Comparison of ENCODE assay signal across 20 cellular contexts in the genomic region with DNA sequence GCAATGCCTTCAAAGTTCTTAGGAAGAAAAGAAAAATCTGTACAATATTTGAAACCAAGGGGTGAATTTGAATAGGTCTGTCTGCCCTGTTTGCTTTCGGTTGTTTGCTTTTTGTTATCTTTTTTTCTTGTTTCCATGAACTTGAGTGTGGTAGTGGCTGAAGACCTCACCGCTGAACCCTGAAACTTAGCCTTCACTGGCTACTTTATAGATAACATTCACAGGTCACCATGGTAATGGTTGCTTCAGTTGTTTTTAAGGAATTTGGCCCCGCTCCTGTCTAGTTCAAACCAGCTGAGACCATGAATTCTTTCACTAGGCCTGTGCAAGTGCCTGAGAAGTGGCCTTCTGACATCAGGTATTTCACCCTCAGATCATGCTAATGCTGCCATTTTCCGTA.
DNase-seq lines count a peak whose midpoint lies in the region; ATAC-seq, FAIRE-seq and TF ChIP-seq lines count a peak whose summit lies in the region.
"Had no signal": no experiment of that assay in that cellular context is flagged by ENCODE, and none has a peak within 500 bp of the region (broad histone marks: within the 10 kb centered on the region; RNA-seq: fewer than 3 reads in every experiment).

No MANE protein-coding gene starts in this region.

- peaks cover 40% of the 10 kb centered on the region for H3K4me1 ChIP-seq in HepG2 (ENCODE audit: insufficient read depth, low read length)
- no peaks in the 10 kb centered on the region for H3K4me1 ChIP-seq in right lobe of liver
- H3K4me1 ChIP-seq in hepatocyte (ENCODE audit: insufficient read depth), result peaks cover 4% of the 10 kb centered on the region
- no peaks in the 10 kb centered on the region for H3K4me1 ChIP-seq in testis
- H3K4me1 ChIP-seq: BLaER1, Caco-2, HAP-1 had no signal

- intact Hi-C loops in HepG2 (cut with micrococcal nuclease; ENCODE audit: unreplicated experiment) (loop anchor here (1.0 kb wide), 1 partner anchor 161 kb away; no protein-coding TSS in a partner anchor), right lobe of liver (cut with DNase I) (no loop called here), testis (cut with DNase I; ENCODE audit: low total_unique reads) (no loop called here)

- CTCF ChIA-PET in HepG2 (lab: Yijun Ruan, JAX; ENCODE audit: low intra/inter-chr PET ratio, low total read pairs), result no interaction called here

- H3K27ac ChIP-seq in HepG2 (ENCODE audit: extremely low read length, insufficient read depth, low read length), result peak overlapping the region; percentile 80
- no peak overlapping the region for H3K27ac ChIP-seq in right lobe of liver
- peak overlapping the region; percentile 45 for H3K27ac ChIP-seq in hepatocyte
- H3K27ac ChIP-seq in testis, result no peak overlapping the region
- H3K27ac ChIP-seq: 22Rv1, BLaER1, C4-2B had no signal

- TF ChIP-seq CTCF in HepG2 (CRISPR knock-in tag; IDR thresholded peaks at IDR 0.05), result no peak
- TF ChIP-seq CTCF in right lobe of liver (IDR thresholded peaks at IDR 0.05), result no peak
- no peak for TF ChIP-seq CTCF in hepatocyte (IDR thresholded peaks at IDR 0.05; ENCODE audit: poor library complexity)
- TF ChIP-seq CTCF in testis (IDR thresholded peaks at IDR 0.05), result no peak

- no peaks in the 10 kb centered on the region for H3K9me2 ChIP-seq in hepatocyte (replicated peaks; ENCODE audit: insufficient read depth)

- BruUV-seq in HepG2 (replicated peaks; lab: Mats Ljungman, UMichigan), result no TSS peak

- H3K4me2 ChIP-seq in HepG2 (ENCODE audit: low read depth, low read length) (peak overlapping the region; percentile 45), hepatocyte (no peak overlapping the region)
- H3K4me2 ChIP-seq: BLaER1, GM23338 had no signal

- no peak for TF ChIP-seq RAD21 in HepG2 (CRISPR knock-in tag; IDR thresholded peaks at IDR 0.05)

- H3K79me2 ChIP-seq in HepG2 (ENCODE audit: insufficient read depth, low read length) (no peaks in the 10 kb centered on the region), hepatocyte (no peaks in the 10 kb centered on the region)

- H3K4me3 ChIP-seq in HepG2 (replicated peaks in 1 of 3; ENCODE audit: insufficient read depth in 1 of 3, low read depth in 2 of 3, low read length in 3 of 3) (peak overlapping the region in 1 of 3 experiments; percentile 19; a peak in 1 of 6 replicates), right lobe of liver (no peak overlapping the region), hepatocyte (no peak overlapping the region), testis (no peak overlapping the region)
- H3K4me3 ChIP-seq: BLaER1, GM23338, HAP-1 had no signal

- H4K20me1 ChIP-seq in HepG2 (ENCODE audit: insufficient read depth, low read length), result no peaks in the 10 kb centered on the region
- H4K20me1 ChIP-seq in hepatocyte (ENCODE audit: insufficient read depth, poor library complexity, severe bottlenecking), result no peaks in the 10 kb centered on the region
- H4K20me1 ChIP-seq: BLaER1 had no signal

- TF ChIP-seq POLR2A in HepG2 (IDR thresholded peaks at IDR 0.05; ENCODE audit: insufficient read depth in 1 of 2, low read depth in 2 of 2, low read length in 2 of 2) (no peak), right lobe of liver (IDR thresholded peaks at IDR 0.05) (no peak), testis (IDR thresholded peaks at IDR 0.05) (no peak)

- no peaks in the 10 kb centered on the region for H3K36me3 ChIP-seq in HepG2 (replicated peaks in 1 of 2; ENCODE audit: control insufficient read depth in 1 of 2, insufficient read depth in 2 of 2, low read length in 2 of 2)
- no peaks in the 10 kb centered on the region for H3K36me3 ChIP-seq in right lobe of liver
- no peaks in the 10 kb centered on the region for H3K36me3 ChIP-seq in hepatocyte (replicated peaks; ENCODE audit: insufficient read depth, low read depth)
- H3K36me3 ChIP-seq in testis (ENCODE audit: low read depth, missing control alignments), result no peaks in the 10 kb centered on the region
- H3K36me3 ChIP-seq: BLaER1, HAP-1 had no signal

- ATAC-seq in HepG2, result peak; percentile 99
- ATAC-seq in right lobe of liver, result no peak
- ATAC-seq in activated CD4-positive, CD25-positive, alpha-beta regulatory T cell treated with anti-CD3 and anti-CD28 coated beads, Interleukin-2, amount 50 U/mL, for 24 hours, result no peak
- ATAC-seq: CD8-positive, alpha-beta T cell; GM23338 had no signal

- DNase-seq in HepG2 (ENCODE audit: low spot score), result peak; percentile 96
- DNase-seq in right lobe of liver, result no peak
- no peak for DNase-seq in hepatocyte (ENCODE audit: low spot score)
- peak; percentile 20 for DNase-seq in testis
- DNase-seq in hippocampal formation (lab: John Stamatoyannopoulos, UW), result no peak
- DNase-seq: Caco-2; CD4-positive, CD25-positive, alpha-beta regulatory T cell; CD8-positive, alpha-beta T cell; DMS153; DND-41; HFFc6 had no signal

- POLR2A ChIA-PET in HepG2 (lab: Yijun Ruan, JAX), result no interaction called here

- H3K27me3 ChIP-seq in HepG2 (ENCODE audit: control insufficient read depth in 1 of 2, insufficient read depth in 2 of 2, low read length in 2 of 2) (no peaks in the 10 kb centered on the region), right lobe of liver (no peaks in the 10 kb centered on the region), hepatocyte (no peaks in the 10 kb centered on the region), testis (no peaks in the 10 kb centered on the region)
- H3K27me3 ChIP-seq: BLaER1 had no signal

- H3K9me3 ChIP-seq in HepG2 (ENCODE audit: low read length) (no peaks in the 10 kb centered on the region), right lobe of liver (no peaks in the 10 kb centered on the region), hepatocyte (ENCODE audit: low read depth) (no peaks in the 10 kb centered on the region), testis (no peaks in the 10 kb centered on the region)
- H3K9me3 ChIP-seq: HAP-1 had no signal

- peak in 1 of 2 experiments; percentile 79; a peak in 3 of 4 replicates for TF ChIP-seq EP300 in HepG2 (IDR thresholded peaks at IDR 0.05; ENCODE audit: low read depth in 2 of 2, low read length in 2 of 2)
- TF ChIP-seq EP300 in HepG2 (CRISPR knock-in tag; IDR thresholded peaks at IDR 0.05; ENCODE audit: borderline replicate concordance), result peak; percentile 50; the same call in 1 of the 2 replicates

- 0 out of 2 replicates have a peak overlapping the region, but pooled peaks have one; percentile 12 for H3K9ac ChIP-seq in HepG2 (ENCODE audit: insufficient read depth, low read depth, low read length)
- H3K9ac ChIP-seq: BLaER1 had no signal

- WGBS in HepG2 (ENCODE audit: low lambda C conversion rate), result 11% methylated on average over 4 of the region's 4 CpGs
- WGBS in right lobe of liver (ENCODE audit: insufficient coverage, low coverage, low lambda C conversion rate, missing lambda C conversion rate), result 52% methylated on average over 4 of the region's 4 CpGs
- 80% methylated on average over 4 of the region's 4 CpGs for WGBS in hepatocyte (ENCODE audit: low lambda C conversion rate, missing lambda C conversion rate)
- 55 to 70% methylated on average over 4 of the region's 4 CpGs for WGBS in testis, 2 donors

- FAIRE-seq in HepG2 (lab: Jason Lieb, UNC), result peak; percentile 97
- FAIRE-seq: G401.6, GM12892, GM19239 had no signal

- H2AFZ ChIP-seq in HepG2 (ENCODE audit: low read length) (no peak overlapping the region), hepatocyte (no peak overlapping the region)
- H2AFZ ChIP-seq: GM23338 had no signal

- in situ Hi-C loops in HepG2 (cut with HindIII; ENCODE audit: extremely low pct_ligation_motif_present, low pct_unique_long_range_greater_than_20kb), result no loop called here

TF ChIP-seq in HepG2, 621 proteins besides CTCF, POLR2A, EP300 and RAD21 (continues in another document):
- TF ChIP-seq HNRNPK (IDR thresholded peaks at IDR 0.05; ENCODE audit: low read depth, low read length, poor library complexity, severe bottlenecking), result no peak
- TF ChIP-seq GATAD2A (CRISPR knock-in tag; IDR thresholded peaks at IDR 0.05), result peak; percentile 78
- 0 out of 2 replicates have a peak, but pooled peaks have one; percentile 40 for TF ChIP-seq MXD4 (CRISPR knock-in tag; IDR thresholded peaks at IDR 0.05)
- TF ChIP-seq, protein P1, sequence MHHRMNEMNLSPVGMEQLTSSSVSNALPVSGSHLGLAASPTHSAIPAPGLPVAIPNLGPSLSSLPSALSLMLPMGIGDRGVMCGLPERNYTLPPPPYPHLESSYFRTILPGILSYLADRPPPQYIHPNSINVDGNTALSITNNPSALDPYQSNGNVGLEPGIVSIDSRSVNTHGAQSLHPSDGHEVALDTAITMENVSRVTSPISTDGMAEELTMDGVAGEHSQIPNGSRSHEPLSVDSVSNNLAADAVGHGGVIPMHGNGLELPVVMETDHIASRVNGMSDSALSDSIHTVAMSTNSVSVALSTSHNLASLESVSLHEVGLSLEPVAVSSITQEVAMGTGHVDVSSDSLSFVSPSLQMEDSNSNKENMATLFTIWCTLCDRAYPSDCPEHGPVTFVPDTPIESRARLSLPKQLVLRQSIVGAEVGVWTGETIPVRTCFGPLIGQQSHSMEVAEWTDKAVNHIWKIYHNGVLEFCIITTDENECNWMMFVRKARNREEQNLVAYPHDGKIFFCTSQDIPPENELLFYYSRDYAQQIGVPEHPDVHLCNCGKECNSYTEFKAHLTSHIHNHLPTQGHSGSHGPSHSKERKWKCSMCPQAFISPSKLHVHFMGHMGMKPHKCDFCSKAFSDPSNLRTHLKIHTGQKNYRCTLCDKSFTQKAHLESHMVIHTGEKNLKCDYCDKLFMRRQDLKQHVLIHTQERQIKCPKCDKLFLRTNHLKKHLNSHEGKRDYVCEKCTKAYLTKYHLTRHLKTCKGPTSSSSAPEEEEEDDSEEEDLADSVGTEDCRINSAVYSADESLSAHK (CRISPR knock-in tag; IDR thresholded peaks at IDR 0.05; ENCODE audit: borderline replicate concordance), result no peak
- TF ChIP-seq UBTF (CRISPR knock-in tag; IDR thresholded peaks at IDR 0.05), result no peak
- TF ChIP-seq FOSL2 (CRISPR knock-in tag; IDR thresholded peaks at IDR 0.05), result no peak
- TF ChIP-seq MYC (CRISPR knock-in tag; IDR thresholded peaks at IDR 0.05; ENCODE audit: borderline replicate concordance), result no peak
- no peak for TF ChIP-seq ZNF230 (CRISPR knock-in tag; IDR thresholded peaks at IDR 0.05)

Comparison
In these comparisons a context has a peak if more than half of its experiments do, and no peak if none do; other contexts are left out.
1. DNase-seq: peak in HepG2 (single experiment) and testis (single experiment); none in right lobe of liver (0 of 3), hepatocyte (single experiment) and hippocampal formation (0 of 2).
2. H3K27ac ChIP-seq: peak in HepG2 (single experiment) and hepatocyte (single experiment); none in right lobe of liver (0 of 3) and testis (0 of 2).